21 cellular contexts compared by ENCODE assay signal in genomic region chr1:22071511-22071910, GRCh38. TPM values are rescaled to one million over a fixed set of nuclear protein-coding genes. Genes with fewer than 3 reads are reported as not detected.
A peak's percentile ranks its signal among the peaks of the same experiment; 100 is the strongest.
DNase-seq lines count a peak whose midpoint lies in the region; ATAC-seq and TF ChIP-seq lines count a peak whose summit lies in the region.
"Had no signal": no experiment of that assay in that cellular context is flagged by ENCODE, and none has a peak within 500 bp of the region (broad histone marks: within the 10 kb centered on the region; RNA-seq: fewer than 3 reads in every experiment).

No MANE protein-coding gene starts in this region.

- 78% methylated on average over 2 of the region's 2 CpGs for WGBS in smooth muscle cell (ENCODE audit: low lambda C conversion rate)

- peak overlapping the region; percentile 70 for H3K27ac Mint-ChIP-seq in activated CD8-positive, alpha-beta T cell treated with anti-CD3 and anti-CD28 coated beads for 36 hours
- no peak overlapping the region for H3K27ac Mint-ChIP-seq in activated CD8-positive, alpha-beta T cell treated with anti-CD3 and anti-CD28 coated beads, Interleukin-2, amount 10 ng/mL, durations not matched to agents 7 days and 5 days
- H3K27ac Mint-ChIP-seq in T-helper 17 cell, result peak overlapping the region; percentile 72

- peaks cover 100% of the 10 kb centered on the region for H4K20me1 ChIP-seq in smooth muscle cell (ENCODE audit: low read depth)

- peaks cover 3% of the 10 kb centered on the region for H3K9me3 Mint-ChIP-seq in activated CD8-positive, alpha-beta T cell treated with anti-CD3 and anti-CD28 coated beads for 36 hours
- H3K9me3 Mint-ChIP-seq in activated CD8-positive, alpha-beta T cell treated with anti-CD3 and anti-CD28 coated beads, Interleukin-2, amount 10 ng/mL, durations not matched to agents 7 days and 5 days (ENCODE audit: insufficient read depth), result no peaks in the 10 kb centered on the region

- H3K4me3 ChIP-seq in fibroblast of villous mesenchyme (ENCODE audit: low read depth, low read length) (no peak overlapping the region), smooth muscle cell (no peak overlapping the region)
- H3K4me3 ChIP-seq: A549, uterus had no signal

- CTCF ChIA-PET in activated CD8-positive, alpha-beta T cell treated with anti-CD3 and anti-CD28 coated beads for 36 hours (lab: Charles Lee), result interaction anchor here (1.2 to 1.3 kb wide), 2 partner anchors 21 to 40 kb away, joined by 4 read pairs; no protein-coding TSS in a partner anchor
- CTCF ChIA-PET in activated CD8-positive, alpha-beta T cell treated with anti-CD3 and anti-CD28 coated beads, Interleukin-2, amount 10 ng/mL, durations not matched to agents 7 days and 5 days (lab: Charles Lee), result no interaction called here

- peaks cover 10% of the 10 kb centered on the region for H3K4me1 ChIP-seq in smooth muscle cell (ENCODE audit: low read depth)

- TF ChIP-seq CTCF in activated CD8-positive, alpha-beta T cell treated with anti-CD3 and anti-CD28 coated beads for 36 hours (IDR thresholded peaks at IDR 0.05), result no peak
- TF ChIP-seq CTCF in fibroblast of villous mesenchyme (IDR thresholded peaks at IDR 0.05; ENCODE audit: insufficient read depth, low read depth, low read length) (no peak), smooth muscle cell (IDR thresholded peaks at IDR 0.05; ENCODE audit: borderline replicate concordance, insufficient read depth, poor library complexity, severe bottlenecking) (no peak)

- peaks cover 5% of the 10 kb centered on the region for H3F3A ChIP-seq in smooth muscle cell (ENCODE audit: low read depth)

- H3K4me2 ChIP-seq in smooth muscle cell, result peak overlapping the region; percentile 20
- H3K4me2 ChIP-seq: A549, SK-N-SH had no signal

- peaks cover 100% of the 10 kb centered on the region for H3K79me2 ChIP-seq in smooth muscle cell (ENCODE audit: low read depth)

- H2AFZ ChIP-seq in smooth muscle cell (ENCODE audit: low read depth), result no peak overlapping the region

- POLR2A ChIA-PET in activated CD8-positive, alpha-beta T cell treated with anti-CD3 and anti-CD28 coated beads for 36 hours (lab: Charles Lee), result interaction anchor here (0.8 to 2.6 kb wide), 4 partner anchors 11 to 19 kb away, joined by 3 to 15 read pairs (median 6); no protein-coding TSS in a partner anchor
- POLR2A ChIA-PET in activated CD8-positive, alpha-beta T cell treated with anti-CD3 and anti-CD28 coated beads, Interleukin-2, amount 10 ng/mL, durations not matched to agents 7 days and 5 days (lab: Charles Lee), result interaction anchor here (1.3 kb wide), 1 partner anchor 46 kb away, joined by 3 read pairs; no protein-coding TSS in a partner anchor

- no peak for DNase-seq in activated CD8-positive, alpha-beta T cell treated with anti-CD3 and anti-CD28 coated beads for 36 hours
- no peak for DNase-seq in activated CD8-positive, alpha-beta T cell treated with anti-CD3 and anti-CD28 coated beads, Interleukin-2, amount 10 ng/mL, durations not matched to agents 7 days and 5 days
- DNase-seq in T-helper 17 cell, result no peak
- DNase-seq in fibroblast of villous mesenchyme (ENCODE audit: low read depth), result peak; percentile 33
- no peak for DNase-seq in smooth muscle cell (lab: John Stamatoyannopoulos, UW; ENCODE audit: unreplicated experiment)
- no peak for DNase-seq in DMS53 (lab: John Stamatoyannopoulos, UW)
- no peak for DNase-seq in medulla oblongata (ENCODE audit: extremely low spot score)
- DNase-seq: activated gamma-delta T cell treated with Interleukin-2 at 50 U/mL for 16 hours; effector memory CD4-positive, alpha-beta T cell; left cardiac atrium; NCI-H1436; NCI-H510A treated with DMSO at 0.1 percent for 48 hours; occipital lobe; SK-N-SH; stimulated activated CD4-positive, alpha-beta T cell treated with anti-CD3 and anti-CD28 coated beads, Interleukin-4, amount 100 ng/mL, for 4 hours; substantia nigra; uterus had no signal

- no peaks in the 10 kb centered on the region for H3K27me3 Mint-ChIP-seq in activated CD8-positive, alpha-beta T cell treated with anti-CD3 and anti-CD28 coated beads for 36 hours
- H3K27me3 Mint-ChIP-seq in activated CD8-positive, alpha-beta T cell treated with anti-CD3 and anti-CD28 coated beads, Interleukin-2, amount 10 ng/mL, durations not matched to agents 7 days and 5 days (ENCODE audit: low read depth), result no peaks in the 10 kb centered on the region
- H3K27me3 Mint-ChIP-seq in T-helper 17 cell, result no peaks in the 10 kb centered on the region

- no peak overlapping the region for H3K9ac ChIP-seq in smooth muscle cell (ENCODE audit: low read depth)
- H3K9ac ChIP-seq: SK-N-SH had no signal

- no peak for ATAC-seq in activated CD8-positive, alpha-beta T cell treated with anti-CD3 and anti-CD28 coated beads for 36 hours
- ATAC-seq in activated CD8-positive, alpha-beta T cell treated with anti-CD3 and anti-CD28 coated beads, Interleukin-2, amount 10 ng/mL, durations not matched to agents 7 days and 5 days, result no peak
- ATAC-seq in T-helper 17 cell, result no peak
- no peak for ATAC-seq in HG03159 (IDR thresholded peaks at IDR 0.05; ENCODE audit: unreplicated experiment)
- ATAC-seq: A549; activated CD4-positive, CD25-positive, alpha-beta regulatory T cell treated with anti-CD3 and anti-CD28 coated beads, Interleukin-2, amount 50 U/mL, for 24 hours; HCT116; left cardiac atrium had no signal

- no peak overlapping the region for H3K4me3 Mint-ChIP-seq in activated CD8-positive, alpha-beta T cell treated with anti-CD3 and anti-CD28 coated beads for 36 hours
- no peak overlapping the region for H3K4me3 Mint-ChIP-seq in activated CD8-positive, alpha-beta T cell treated with anti-CD3 and anti-CD28 coated beads, Interleukin-2, amount 10 ng/mL, durations not matched to agents 7 days and 5 days
- peak overlapping the region; percentile 45 for H3K4me3 Mint-ChIP-seq in T-helper 17 cell

- H3K27ac ChIP-seq in smooth muscle cell (ENCODE audit: low read depth), result peak overlapping the region; percentile 5
- H3K27ac ChIP-seq: A549, uterus had no signal

- H3K36me3 ChIP-seq in smooth muscle cell (ENCODE audit: low read depth), result no peaks in the 10 kb centered on the region
- H3K36me3 ChIP-seq: uterus had no signal

- peaks cover 74% of the 10 kb centered on the region for H3K4me1 Mint-ChIP-seq in activated CD8-positive, alpha-beta T cell treated with anti-CD3 and anti-CD28 coated beads for 36 hours (ENCODE audit: low read depth)
- peaks cover 71% of the 10 kb centered on the region for H3K4me1 Mint-ChIP-seq in activated CD8-positive, alpha-beta T cell treated with anti-CD3 and anti-CD28 coated beads, Interleukin-2, amount 10 ng/mL, durations not matched to agents 7 days and 5 days (ENCODE audit: low read depth)
- peaks cover 62% of the 10 kb centered on the region for H3K4me1 Mint-ChIP-seq in T-helper 17 cell

- H3K27me3 ChIP-seq in smooth muscle cell (ENCODE audit: low read depth), result no peaks in the 10 kb centered on the region
- H3K27me3 ChIP-seq: uterus had no signal

- H3K9me3 ChIP-seq in T-helper 17 cell (ENCODE audit: control insufficient read depth, low read length, poor library complexity, severe bottlenecking) (no peaks in the 10 kb centered on the region), smooth muscle cell (replicated peaks; ENCODE audit: low read depth) (no peaks in the 10 kb centered on the region)
- H3K9me3 ChIP-seq: A549, SK-N-SH, uterus had no signal

- H3K36me3 Mint-ChIP-seq in activated CD8-positive, alpha-beta T cell treated with anti-CD3 and anti-CD28 coated beads for 36 hours (ENCODE audit: low read depth), result peaks cover 67% of the 10 kb centered on the region
- peaks cover 71% of the 10 kb centered on the region for H3K36me3 Mint-ChIP-seq in activated CD8-positive, alpha-beta T cell treated with anti-CD3 and anti-CD28 coated beads, Interleukin-2, amount 10 ng/mL, durations not matched to agents 7 days and 5 days (ENCODE audit: low read depth)
- H3K36me3 Mint-ChIP-seq in T-helper 17 cell (ENCODE audit: low read depth), result peaks cover 7% of the 10 kb centered on the region

- intact Hi-C loops in activated CD8-positive, alpha-beta T cell treated with anti-CD3 and anti-CD28 coated beads for 36 hours (cut with micrococcal nuclease), result no loop called here

RNA-seq across cellular contexts. Expression of gene CDC42, which starts 19.0 kb away (rescaled TPM):
- 100 to 1,000 TPM; 292 to 310 TPM for total RNA-seq in activated CD8-positive, alpha-beta T cell treated with anti-CD3 and anti-CD28 coated beads for 36 hours
- 100 to 1,000 TPM; 365 to 389 TPM for total RNA-seq in activated CD8-positive, alpha-beta T cell treated with anti-CD3 and anti-CD28 coated beads, Interleukin-2, amount 10 ng/mL, durations not matched to agents 7 days and 5 days
- 100 to 1,000 TPM; 371 to 385 TPM for total RNA-seq in T-helper 17 cell
- total RNA-seq in fibroblast of villous mesenchyme, result 348 and 598 TPM in 2 replicates
- 407 and 453 TPM in 2 replicates for total RNA-seq in smooth muscle cell
- 70.2 and 74.0 TPM in 2 replicates for polyA plus RNA-seq in smooth muscle cell
